ENCODE assay signal across 1 cellular context in the genomic region with DNA sequence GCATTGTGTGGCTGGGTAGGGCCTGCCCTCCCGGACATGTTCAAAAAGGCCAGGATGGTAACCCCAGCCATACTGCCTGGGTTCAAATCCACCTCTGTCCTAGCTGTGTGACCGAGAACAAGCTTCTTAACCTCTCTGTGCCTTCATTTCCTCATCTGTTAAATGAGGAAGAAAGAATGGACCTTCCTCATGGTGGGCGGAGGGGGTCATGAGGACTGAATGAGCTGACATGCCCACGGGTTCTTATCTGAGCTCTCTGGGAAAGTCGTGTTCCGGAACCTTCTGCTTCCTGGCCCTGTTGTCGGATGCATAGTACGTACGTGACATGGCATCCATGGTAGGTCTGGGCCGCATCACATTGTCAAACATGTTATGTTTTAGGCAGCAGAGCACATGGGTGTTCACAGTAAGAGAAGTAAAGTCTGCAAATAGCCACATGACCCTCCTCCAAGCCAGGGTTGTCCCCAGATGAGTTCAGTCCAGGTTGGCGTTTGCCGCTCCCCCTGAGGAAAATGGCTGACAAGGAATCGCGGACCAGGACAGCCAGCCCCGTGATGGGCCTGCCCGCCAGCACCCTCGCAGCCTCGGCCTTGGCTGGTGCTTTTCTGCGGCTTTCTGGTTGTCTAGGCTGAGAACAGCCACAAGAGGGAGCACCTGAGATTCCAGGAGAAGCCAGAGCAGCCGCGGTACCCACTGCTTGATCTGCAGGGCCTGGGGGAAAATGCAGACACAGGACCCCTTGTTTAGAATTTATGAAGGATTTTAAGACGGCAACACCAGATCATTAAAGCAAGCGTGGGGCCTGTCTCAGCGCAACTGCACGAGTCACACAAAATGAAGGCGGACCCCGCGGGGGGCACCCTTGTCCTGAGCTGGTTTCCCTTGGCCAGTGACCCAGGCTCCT.
TF ChIP-seq lines count a peak whose summit lies in the region.

No MANE protein-coding gene starts in this region.

TF ChIP-seq in HepG2, 621 proteins besides CTCF, POLR2A, EP300 and RAD21 (continued from another document and continues in another):
- TF ChIP-seq, protein P1, sequence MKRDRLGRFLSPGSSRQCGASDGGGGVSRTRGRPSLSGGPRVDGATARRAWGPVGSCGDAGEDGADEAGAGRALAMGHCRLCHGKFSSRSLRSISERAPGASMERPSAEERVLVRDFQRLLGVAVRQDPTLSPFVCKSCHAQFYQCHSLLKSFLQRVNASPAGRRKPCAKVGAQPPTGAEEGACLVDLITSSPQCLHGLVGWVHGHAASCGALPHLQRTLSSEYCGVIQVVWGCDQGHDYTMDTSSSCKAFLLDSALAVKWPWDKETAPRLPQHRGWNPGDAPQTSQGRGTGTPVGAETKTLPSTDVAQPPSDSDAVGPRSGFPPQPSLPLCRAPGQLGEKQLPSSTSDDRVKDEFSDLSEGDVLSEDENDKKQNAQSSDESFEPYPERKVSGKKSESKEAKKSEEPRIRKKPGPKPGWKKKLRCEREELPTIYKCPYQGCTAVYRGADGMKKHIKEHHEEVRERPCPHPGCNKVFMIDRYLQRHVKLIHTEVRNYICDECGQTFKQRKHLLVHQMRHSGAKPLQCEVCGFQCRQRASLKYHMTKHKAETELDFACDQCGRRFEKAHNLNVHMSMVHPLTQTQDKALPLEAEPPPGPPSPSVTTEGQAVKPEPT (CRISPR knock-in tag; IDR thresholded peaks at IDR 0.05; ENCODE audit: low read depth) = peak; percentile 74; the same call in 1 of the 2 replicates
- TF ChIP-seq RCOR2 (CRISPR knock-in tag; IDR thresholded peaks at IDR 0.05) (no peak), FOSL2 (CRISPR knock-in tag; IDR thresholded peaks at IDR 0.05) (peak; percentile 38; the same call in 1 of the 2 replicates), TARDBP (CRISPR knock-in tag; IDR thresholded peaks at IDR 0.05) (peak; percentile 36; the same call in 1 of the 2 replicates), SYNCRIP (IDR thresholded peaks at IDR 0.05; ENCODE audit: insufficient read depth, low read depth, low read length) (no peak), NFKBIZ (CRISPR knock-in tag; IDR thresholded peaks at IDR 0.05) (no peak), MXD4 (CRISPR knock-in tag; IDR thresholded peaks at IDR 0.05) (no peak), ZNF577 (CRISPR knock-in tag; IDR thresholded peaks at IDR 0.05; ENCODE audit: borderline replicate concordance, low read depth) (no peak), ZEB1 (IDR thresholded peaks at IDR 0.05; ENCODE audit: insufficient replicate concordance, low read depth) (no peak), HNRNPL (IDR thresholded peaks at IDR 0.05; ENCODE audit: low read depth, low read length) (no peak), CENPX (CRISPR knock-in tag; IDR thresholded peaks at IDR 0.05) (no peak), ZNF530 (CRISPR knock-in tag; IDR thresholded peaks at IDR 0.05; ENCODE audit: low read depth) (no peak), THAP11 (CRISPR knock-in tag; IDR thresholded peaks at IDR 0.05) (peak; percentile 75), U2AF1 (optimal IDR thresholded peaks at IDR 0.05; ENCODE audit: low read depth, low read length) (no peak), ZSCAN29 (CRISPR knock-in tag; conservative IDR thresholded peaks at IDR 0.05) (no peak), NR3C1 (CRISPR knock-in tag; IDR thresholded peaks at IDR 0.05) (no peak), ZNF224 (CRISPR knock-in tag; IDR thresholded peaks at IDR 0.05) (no peak), SOX6 (IDR thresholded peaks at IDR 0.05) (no peak), SOX6 (CRISPR knock-in tag; IDR thresholded peaks at IDR 0.05) (peak; percentile 47; the same call in 1 of the 2 replicates), ZNF235 (CRISPR knock-in tag; IDR thresholded peaks at IDR 0.05; ENCODE audit: borderline replicate concordance) (0 out of 2 replicates have a peak, but pooled peaks have one; percentile 75), BORCS8-MEF2B (CRISPR knock-in tag; IDR thresholded peaks at IDR 0.05) (no peak), NBN (conservative IDR thresholded peaks at IDR 0.05) (no peak), SMAD3 (CRISPR knock-in tag; IDR thresholded peaks at IDR 0.05) (no peak), ZBTB42 (CRISPR knock-in tag; IDR thresholded peaks at IDR 0.05) (no peak), CBFB (CRISPR knock-in tag; IDR thresholded peaks at IDR 0.05) (no peak), ZFP36L1 (CRISPR knock-in tag; IDR thresholded peaks at IDR 0.05) (no peak), KLF9 (CRISPR knock-in tag; IDR thresholded peaks at IDR 0.05; ENCODE audit: low read depth) (no peak), ZBTB21 (CRISPR knock-in tag; IDR thresholded peaks at IDR 0.05) (no peak), CC2D1A (CRISPR knock-in tag; IDR thresholded peaks at IDR 0.05) (no peak), U2AF2 (IDR thresholded peaks at IDR 0.05; ENCODE audit: low read depth, low read length) (no peak)
- TF ChIP-seq, protein P2, sequence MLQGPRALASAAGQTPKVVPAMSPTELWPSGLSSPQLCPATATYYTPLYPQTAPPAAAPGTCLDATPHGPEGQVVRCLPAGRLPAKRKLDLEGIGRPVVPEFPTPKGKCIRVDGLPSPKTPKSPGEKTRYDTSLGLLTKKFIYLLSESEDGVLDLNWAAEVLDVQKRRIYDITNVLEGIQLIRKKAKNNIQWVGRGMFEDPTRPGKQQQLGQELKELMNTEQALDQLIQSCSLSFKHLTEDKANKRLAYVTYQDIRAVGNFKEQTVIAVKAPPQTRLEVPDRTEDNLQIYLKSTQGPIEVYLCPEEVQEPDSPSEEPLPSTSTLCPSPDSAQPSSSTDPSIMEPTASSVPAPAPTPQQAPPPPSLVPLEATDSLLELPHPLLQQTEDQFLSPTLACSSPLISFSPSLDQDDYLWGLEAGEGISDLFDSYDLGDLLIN (CRISPR knock-in tag; IDR thresholded peaks at IDR 0.05; ENCODE audit: borderline replicate concordance) = no peak
- TF ChIP-seq, protein P3, sequence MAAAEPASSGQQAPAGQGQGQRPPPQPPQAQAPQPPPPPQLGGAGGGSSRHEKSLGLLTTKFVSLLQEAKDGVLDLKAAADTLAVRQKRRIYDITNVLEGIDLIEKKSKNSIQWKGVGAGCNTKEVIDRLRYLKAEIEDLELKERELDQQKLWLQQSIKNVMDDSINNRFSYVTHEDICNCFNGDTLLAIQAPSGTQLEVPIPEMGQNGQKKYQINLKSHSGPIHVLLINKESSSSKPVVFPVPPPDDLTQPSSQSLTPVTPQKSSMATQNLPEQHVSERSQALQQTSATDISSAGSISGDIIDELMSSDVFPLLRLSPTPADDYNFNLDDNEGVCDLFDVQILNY (CRISPR knock-in tag; conservative IDR thresholded peaks at IDR 0.05) = no peak
- TF ChIP-seq, protein P4, sequence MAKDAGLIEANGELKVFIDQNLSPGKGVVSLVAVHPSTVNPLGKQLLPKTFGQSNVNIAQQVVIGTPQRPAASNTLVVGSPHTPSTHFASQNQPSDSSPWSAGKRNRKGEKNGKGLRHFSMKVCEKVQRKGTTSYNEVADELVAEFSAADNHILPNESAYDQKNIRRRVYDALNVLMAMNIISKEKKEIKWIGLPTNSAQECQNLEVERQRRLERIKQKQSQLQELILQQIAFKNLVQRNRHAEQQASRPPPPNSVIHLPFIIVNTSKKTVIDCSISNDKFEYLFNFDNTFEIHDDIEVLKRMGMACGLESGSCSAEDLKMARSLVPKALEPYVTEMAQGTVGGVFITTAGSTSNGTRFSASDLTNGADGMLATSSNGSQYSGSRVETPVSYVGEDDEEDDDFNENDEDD (CRISPR knock-in tag; IDR thresholded peaks at IDR 0.05; ENCODE audit: borderline replicate concordance) = no peak
- TF ChIP-seq, protein P5, sequence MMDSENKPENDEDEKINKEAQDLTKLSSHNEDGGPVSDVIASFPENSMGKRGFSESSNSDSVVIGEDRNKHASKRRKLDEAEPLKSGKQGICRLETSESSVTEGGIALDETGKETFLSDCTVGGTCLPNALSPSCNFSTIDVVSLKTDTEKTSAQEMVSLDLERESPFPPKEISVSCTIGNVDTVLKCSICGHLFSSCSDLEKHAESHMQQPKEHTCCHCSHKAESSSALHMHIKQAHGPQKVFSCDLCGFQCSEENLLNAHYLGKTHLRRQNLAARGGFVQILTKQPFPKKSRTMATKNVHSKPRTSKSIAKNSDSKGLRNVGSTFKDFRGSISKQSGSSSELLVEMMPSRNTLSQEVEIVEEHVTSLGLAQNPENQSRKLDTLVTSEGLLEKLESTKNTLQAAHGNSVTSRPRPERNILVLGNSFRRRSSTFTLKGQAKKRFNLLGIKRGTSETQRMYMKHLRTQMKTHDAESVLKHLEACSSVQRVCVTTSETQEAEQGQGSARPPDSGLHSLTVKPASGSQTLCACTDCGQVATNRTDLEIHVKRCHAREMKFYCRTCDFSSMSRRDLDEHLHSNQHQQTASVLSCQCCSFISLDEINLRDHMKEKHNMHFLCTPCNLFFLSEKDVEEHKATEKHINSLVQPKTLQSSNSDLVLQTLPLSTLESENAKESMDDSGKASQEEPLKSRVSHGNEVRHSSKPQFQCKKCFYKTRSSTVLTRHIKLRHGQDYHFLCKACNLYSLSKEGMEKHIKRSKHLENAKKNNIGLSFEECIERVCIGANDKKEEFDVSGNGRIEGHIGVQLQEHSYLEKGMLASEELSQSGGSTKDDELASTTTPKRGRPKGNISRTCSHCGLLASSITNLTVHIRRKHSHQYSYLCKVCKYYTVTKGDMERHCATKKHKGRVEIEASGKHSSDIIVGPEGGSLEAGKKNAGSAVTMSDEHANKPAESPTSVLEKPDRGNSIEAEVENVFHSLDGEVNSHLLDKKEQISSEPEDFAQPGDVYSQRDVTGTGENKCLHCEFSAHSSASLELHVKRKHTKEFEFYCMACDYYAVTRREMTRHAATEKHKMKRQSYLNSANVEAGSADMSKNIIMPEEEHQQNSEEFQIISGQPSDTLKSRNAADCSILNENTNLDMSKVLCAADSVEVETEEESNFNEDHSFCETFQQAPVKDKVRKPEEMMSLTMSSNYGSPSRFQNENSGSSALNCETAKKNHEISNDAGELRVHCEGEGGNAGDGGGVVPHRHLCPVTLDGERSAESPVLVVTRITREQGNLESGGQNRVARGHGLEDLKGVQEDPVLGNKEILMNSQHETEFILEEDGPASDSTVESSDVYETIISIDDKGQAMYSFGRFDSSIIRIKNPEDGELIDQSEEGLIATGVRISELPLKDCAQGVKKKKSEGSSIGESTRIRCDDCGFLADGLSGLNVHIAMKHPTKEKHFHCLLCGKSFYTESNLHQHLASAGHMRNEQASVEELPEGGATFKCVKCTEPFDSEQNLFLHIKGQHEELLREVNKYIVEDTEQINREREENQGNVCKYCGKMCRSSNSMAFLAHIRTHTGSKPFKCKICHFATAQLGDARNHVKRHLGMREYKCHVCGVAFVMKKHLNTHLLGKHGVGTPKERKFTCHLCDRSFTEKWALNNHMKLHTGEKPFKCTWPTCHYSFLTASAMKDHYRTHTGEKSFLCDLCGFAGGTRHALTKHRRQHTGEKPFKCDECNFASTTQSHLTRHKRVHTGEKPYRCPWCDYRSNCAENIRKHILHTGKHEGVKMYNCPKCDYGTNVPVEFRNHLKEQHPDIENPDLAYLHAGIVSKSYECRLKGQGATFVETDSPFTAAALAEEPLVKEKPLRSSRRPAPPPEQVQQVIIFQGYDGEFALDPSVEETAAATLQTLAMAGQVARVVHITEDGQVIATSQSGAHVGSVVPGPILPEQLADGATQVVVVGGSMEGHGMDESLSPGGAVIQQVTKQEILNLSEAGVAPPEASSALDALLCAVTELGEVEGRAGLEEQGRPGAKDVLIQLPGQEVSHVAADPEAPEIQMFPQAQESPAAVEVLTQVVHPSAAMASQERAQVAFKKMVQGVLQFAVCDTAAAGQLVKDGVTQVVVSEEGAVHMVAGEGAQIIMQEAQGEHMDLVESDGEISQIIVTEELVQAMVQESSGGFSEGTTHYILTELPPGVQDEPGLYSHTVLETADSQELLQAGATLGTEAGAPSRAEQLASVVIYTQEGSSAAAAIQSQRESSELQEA (CRISPR knock-in tag; IDR thresholded peaks at IDR 0.05; ENCODE audit: not compliant biosample characterization) = no peak
- TF ChIP-seq, protein P6, sequence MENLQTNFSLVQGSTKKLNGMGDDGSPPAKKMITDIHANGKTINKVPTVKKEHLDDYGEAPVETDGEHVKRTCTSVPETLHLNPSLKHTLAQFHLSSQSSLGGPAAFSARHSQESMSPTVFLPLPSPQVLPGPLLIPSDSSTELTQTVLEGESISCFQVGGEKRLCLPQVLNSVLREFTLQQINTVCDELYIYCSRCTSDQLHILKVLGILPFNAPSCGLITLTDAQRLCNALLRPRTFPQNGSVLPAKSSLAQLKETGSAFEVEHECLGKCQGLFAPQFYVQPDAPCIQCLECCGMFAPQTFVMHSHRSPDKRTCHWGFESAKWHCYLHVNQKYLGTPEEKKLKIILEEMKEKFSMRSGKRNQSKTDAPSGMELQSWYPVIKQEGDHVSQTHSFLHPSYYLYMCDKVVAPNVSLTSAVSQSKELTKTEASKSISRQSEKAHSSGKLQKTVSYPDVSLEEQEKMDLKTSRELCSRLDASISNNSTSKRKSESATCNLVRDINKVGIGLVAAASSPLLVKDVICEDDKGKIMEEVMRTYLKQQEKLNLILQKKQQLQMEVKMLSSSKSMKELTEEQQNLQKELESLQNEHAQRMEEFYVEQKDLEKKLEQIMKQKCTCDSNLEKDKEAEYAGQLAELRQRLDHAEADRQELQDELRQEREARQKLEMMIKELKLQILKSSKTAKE (CRISPR knock-in tag; IDR thresholded peaks at IDR 0.05; ENCODE audit: borderline replicate concordance) = no peak
- TF ChIP-seq, protein P7, sequence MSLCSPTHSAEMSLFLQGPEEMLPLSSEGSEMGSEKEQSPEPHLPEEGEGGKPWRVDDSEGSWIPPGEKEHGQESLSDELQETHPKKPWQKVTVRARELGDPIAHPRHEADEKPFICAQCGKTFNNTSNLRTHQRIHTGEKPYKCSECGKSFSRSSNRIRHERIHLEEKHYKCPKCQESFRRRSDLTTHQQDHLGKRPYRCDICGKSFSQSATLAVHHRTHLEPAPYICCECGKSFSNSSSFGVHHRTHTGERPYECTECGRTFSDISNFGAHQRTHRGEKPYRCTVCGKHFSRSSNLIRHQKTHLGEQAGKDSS (CRISPR knock-in tag; IDR thresholded peaks at IDR 0.05; ENCODE audit: borderline replicate concordance, low read depth) = no peak
- TF ChIP-seq, protein P8, sequence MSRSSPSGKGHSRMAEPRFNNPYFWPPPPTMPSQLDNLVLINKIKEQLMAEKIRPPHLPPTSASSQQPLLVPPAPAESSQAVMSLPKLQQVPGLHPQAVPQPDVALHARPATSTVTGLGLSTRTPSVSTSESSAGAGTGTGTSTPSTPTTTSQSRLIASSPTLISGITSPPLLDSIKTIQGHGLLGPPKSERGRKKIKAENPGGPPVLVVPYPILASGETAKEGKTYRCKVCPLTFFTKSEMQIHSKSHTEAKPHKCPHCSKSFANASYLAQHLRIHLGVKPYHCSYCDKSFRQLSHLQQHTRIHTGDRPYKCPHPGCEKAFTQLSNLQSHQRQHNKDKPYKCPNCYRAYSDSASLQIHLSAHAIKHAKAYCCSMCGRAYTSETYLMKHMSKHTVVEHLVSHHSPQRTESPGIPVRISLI (CRISPR knock-in tag; IDR thresholded peaks at IDR 0.05; ENCODE audit: borderline replicate concordance) = no peak
